Comparison of ENCODE assay signal across 9 cellular contexts in the genomic region with DNA sequence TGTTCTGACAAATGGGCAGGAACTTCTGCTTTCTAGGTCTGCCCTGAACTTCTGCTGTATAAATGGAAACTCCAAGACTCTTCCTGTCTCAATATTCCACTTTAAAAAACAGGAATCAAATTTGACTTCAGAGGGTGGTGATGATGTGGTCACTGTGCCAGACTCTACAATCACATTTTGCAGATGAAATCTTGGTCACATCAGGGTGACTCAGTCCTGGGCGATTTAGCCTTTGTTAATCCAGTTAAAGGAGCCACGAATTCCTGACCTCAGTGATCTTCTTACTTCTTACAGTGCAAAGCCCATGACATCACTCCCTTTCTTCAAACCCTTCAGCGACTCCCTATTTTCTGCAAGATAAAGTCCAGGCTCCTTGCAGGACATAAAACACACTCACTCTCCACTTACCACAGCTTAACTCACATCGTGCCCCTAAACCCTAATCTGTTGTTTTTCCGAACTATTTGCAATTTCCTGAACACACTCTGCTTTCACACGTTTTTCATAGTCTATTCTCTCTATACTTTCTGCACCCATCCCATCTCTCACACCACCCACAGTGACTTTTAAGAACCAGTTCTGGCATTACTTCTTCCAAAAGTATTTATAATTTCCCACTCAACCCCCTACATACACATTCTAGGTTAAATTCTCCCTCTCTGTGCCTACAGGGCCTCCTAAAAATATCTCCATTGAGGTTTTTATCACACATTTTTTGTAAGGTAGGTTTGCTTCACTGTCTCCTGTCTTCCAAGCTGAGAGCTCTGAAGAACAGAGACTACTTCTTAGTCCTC. TPM values are rescaled to one million over a fixed set of nuclear protein-coding genes. Genes with fewer than 3 reads are reported as not detected.
DNase-seq lines count a peak whose midpoint lies in the region; ATAC-seq, FAIRE-seq and TF ChIP-seq lines count a peak whose summit lies in the region.
"Had no signal": no experiment of that assay in that cellular context is flagged by ENCODE, and none has a peak within 500 bp of the region (broad histone marks: within the 10 kb centered on the region; RNA-seq: fewer than 3 reads in every experiment).

No MANE protein-coding gene starts in this region.

- no peak overlapping the region for H3K9ac ChIP-seq in K562 (ENCODE audit: insufficient read depth in 1 of 2, low read depth in 2 of 2, low read length in 2 of 2)
- H3K9ac ChIP-seq in subcutaneous abdominal adipose tissue (ENCODE audit: low read length in 5 of 5) = peak overlapping the region in 1 of 5 donors; percentile 35

- no peak for TF ChIP-seq POLR2A in K562 (conservative IDR thresholded peaks at IDR 0.05)

- POLR2A ChIA-PET in K562 (lab: Yijun Ruan, JAX) = no interaction called here

- H2AFZ ChIP-seq in K562 (ENCODE audit: low read depth, low read length) = no peak overlapping the region

- TF ChIP-seq CTCF in K562 (IDR thresholded peaks at IDR 0.05 in 2 of 3, conservative IDR thresholded peaks at IDR 0.05 in 1 of 3; ENCODE audit: insufficient read depth in 2 of 3, low read depth in 1 of 3, low read length in 3 of 3) = no peak

- H3K4me3 ChIP-seq in K562 = no peak overlapping the region
- peak overlapping the region in 2 of 5 donors; percentile 3 to 22 for H3K4me3 ChIP-seq in subcutaneous abdominal adipose tissue (ENCODE audit: low read depth in 1 of 5, low read length in 5 of 5)

- FAIRE-seq in K562 (lab: Jason Lieb, UNC) = no peak

- H3K4me2 ChIP-seq in K562 (ENCODE audit: insufficient read depth, low read length) = no peak overlapping the region

- no TSS peak for BruUV-seq in K562 (replicated peaks; lab: Mats Ljungman, UMichigan)

- no peak for TF ChIP-seq RAD21 in K562 (CRISPR knock-in tag; conservative IDR thresholded peaks at IDR 0.05 in 1 of 2, IDR thresholded peaks at IDR 0.05 in 1 of 2)

- 1% methylated on average over 6 of the region's 6 CpGs for WGBS in K562 (ENCODE audit: insufficient coverage, low coverage, missing lambda C conversion rate)

- H3K4me1 ChIP-seq in K562 (replicated peaks in 1 of 2; ENCODE audit: control insufficient read depth in 2 of 2, insufficient read depth in 2 of 2, low read length in 2 of 2) (no peaks in the 10 kb centered on the region), subcutaneous abdominal adipose tissue (ENCODE audit: control insufficient read depth in 5 of 5, insufficient read depth in 5 of 5, low read length in 5 of 5) (peaks cover 0 to 79% (median 70%) of the 10 kb centered on the region in 5 donors)

- no peak for TF ChIP-seq EP300 in K562 (IDR thresholded peaks at IDR 0.05; ENCODE audit: low read length)

- no peaks in the 10 kb centered on the region for H4K20me1 ChIP-seq in K562 (replicated peaks; ENCODE audit: control insufficient read depth, insufficient read depth, low read length)

- H3K9me1 ChIP-seq in K562 (ENCODE audit: control insufficient read depth, insufficient read depth, low read length) = no peaks in the 10 kb centered on the region

- H3K27ac ChIP-seq in K562 (ENCODE audit: extremely low read depth, low read depth, low read length) (no peak overlapping the region), subcutaneous abdominal adipose tissue (ENCODE audit: low read depth, low read length) (peak overlapping the region; percentile 61)

- DNase-seq in HT1080 (ENCODE audit: low read depth) (peak; percentile 82), K562 (ENCODE audit: extremely low read depth in 1 of 4, low spot score in 3 of 4) (no peak), iris pigment epithelial cell (ENCODE audit: low read depth) (peak; percentile 87), COLO668 (lab: John Stamatoyannopoulos, UW; ENCODE audit: unreplicated experiment) (no peak)
- DNase-seq in stimulated activated CD4-positive, alpha-beta T cell treated with anti-CD3 and anti-CD28 coated beads, Interleukin-12 subunit alpha, Interleukin-12 subunit beta, amount 100 ng/mL, for 4 hours = no peak
- DNase-seq: NCI-H146 had no signal

- no peaks in the 10 kb centered on the region for H3K27me3 ChIP-seq in K562 (ENCODE audit: control insufficient read depth in 2 of 2, insufficient read depth in 2 of 2, low read length in 2 of 2)
- H3K27me3 ChIP-seq in subcutaneous abdominal adipose tissue (ENCODE audit: control insufficient read depth in 5 of 5, insufficient read depth in 4 of 5, low read length in 5 of 5) = no peaks in the 10 kb centered on the region

- no peak for ATAC-seq in K562
- ATAC-seq in HG02884 (IDR thresholded peaks at IDR 0.05; ENCODE audit: unreplicated experiment) = no peak
- no peak for ATAC-seq in GM18517 (IDR thresholded peaks at IDR 0.05; ENCODE audit: unreplicated experiment)

- in situ Hi-C loops in K562 (cut with MboI) = loop anchor here (10.0 kb wide), 1 partner anchor 177 kb away; no protein-coding TSS in a partner anchor

- H3K36me3 ChIP-seq in K562 (ENCODE audit: control insufficient read depth, insufficient read depth, low read length) (no peaks in the 10 kb centered on the region), subcutaneous abdominal adipose tissue (ENCODE audit: control insufficient read depth in 5 of 5, insufficient read depth in 5 of 5, low read length in 5 of 5) (peaks cover 0 to 3% (median 0%) of the 10 kb centered on the region in 5 donors)

- CTCF ChIA-PET in K562 (lab: Yijun Ruan, JAX; ENCODE audit: low intra/inter-chr PET ratio) = no interaction called here

- H3K79me2 ChIP-seq in K562 (ENCODE audit: control insufficient read depth, insufficient read depth, low read length) = no peaks in the 10 kb centered on the region

- intact Hi-C loops in K562 (cut with micrococcal nuclease) = no loop called here

- H3K9me3 ChIP-seq in K562 (replicated peaks; ENCODE audit: control insufficient read depth, insufficient read depth, low read depth, low read length) (no peaks in the 10 kb centered on the region), subcutaneous abdominal adipose tissue (ENCODE audit: control insufficient read depth in 5 of 5, low read length in 5 of 5) (no peaks in the 10 kb centered on the region)

TF ChIP-seq in K562, 482 proteins besides CTCF, POLR2A, EP300 and RAD21 (continues in another document):
- TF ChIP-seq NR2C2 (CRISPR knock-in tag; IDR thresholded peaks at IDR 0.05) (no peak), NR2C2 (tag; IDR thresholded peaks at IDR 0.05) (no peak)

RNA-seq across cellular contexts. Expression of a gene that starts 11.1 kb away (rescaled TPM):
- 0.21 TPM in 1 of 2 replicates, not detected in the other for total RNA-seq in HT1080 (2014; rRNA removed; shearing (Covaris generic))
- polyA plus RNA-seq in HT1080 (2015; cell fraction: cytosol; rRNA removed) = 0.28 and 0.31 TPM in 2 replicates
- polyA plus RNA-seq in HT1080 (2015; cell fraction: nucleus; rRNA removed) = 0.40 and 0.57 TPM in 2 replicates
- 0.56 and 2.1 TPM in 2 replicates for total RNA-seq in K562 (2011; cell fraction: chromatin; rRNA removed; ENCODE audit: low replicate concordance)
- 0.26 and 0.33 TPM in 2 replicates for total RNA-seq in K562 (2011; cell fraction: nucleolus; rRNA removed)
- 0.61 and 0.81 TPM in 2 replicates for total RNA-seq in K562 (2011; cell fraction: nucleoplasm; rRNA removed)
- total RNA-seq in K562 (2014; rRNA removed) (0.41 and 0.49 TPM in 2 replicates), K562 (2014; rRNA removed; fragmentation: Illumina TruSeq; extraction: Trizol) (1.2 and 1.4 TPM in 2 replicates), K562 (2015; rRNA removed; fragmentation: Illumina TruSeq; extraction: Trizol) (0.76 and 0.79 TPM in 2 replicates), K562 (2021) (1.1 and 1.6 TPM in 2 replicates)
- polyA plus RNA-seq in K562 (2011; rRNA removed) (0.13 and 3.7 TPM in 2 replicates), K562 (2014; fragmentation: Illumina TruSeq; extraction: Trizol) (0.79 and 1.2 TPM in 2 replicates), K562 (2014; fragmentation: Nextera tagmentation; extraction: Ambion mirVana) (under 1 TPM; 0.15 to 0.32 TPM), K562 (2014; rRNA removed) (0.61 and 1.2 TPM in 2 replicates)
- polyA plus RNA-seq in K562 (2011; cell fraction: cytosol; rRNA removed) = 0.03 and 1.7 TPM in 2 replicates
- 0.14 and 6.8 TPM in 2 replicates for polyA plus RNA-seq in K562 (2011; cell fraction: nucleus; rRNA removed)
- 0.61 and 0.98 TPM in 2 replicates for polyA plus RNA-seq in K562 (2012)
- polyA minus RNA-seq in K562 (2011; rRNA and poly(A)+ RNA removed) = 0.32 and 9.7 TPM in 2 replicates
- polyA minus RNA-seq in K562 (2011; cell fraction: cytosol; rRNA and poly(A)+ RNA removed) = 2.7 TPM in 1 of 2 replicates, not detected in the other
- polyA minus RNA-seq in K562 (2011; cell fraction: nucleus; rRNA and poly(A)+ RNA removed) = 0.54 and 13.3 TPM in 2 replicates

RNA-seq across cellular contexts. Expression of a gene that starts 48.5 kb away (rescaled TPM):
- not detected in 2 replicates for total RNA-seq in HT1080 (2014; rRNA removed; shearing (Covaris generic))
- polyA plus RNA-seq in HT1080 (2015; cell fraction: cytosol; rRNA removed) = not detected in 2 replicates
- 0.30 TPM in 1 of 2 replicates, not detected in the other for polyA plus RNA-seq in HT1080 (2015; cell fraction: nucleus; rRNA removed)
- 14.2 and 28.3 TPM in 2 replicates for total RNA-seq in K562 (2011; cell fraction: chromatin; rRNA removed; ENCODE audit: low replicate concordance)
- total RNA-seq in K562 (2011; cell fraction: nucleolus; rRNA removed) = 10.7 and 11.6 TPM in 2 replicates
- 18.3 and 32.6 TPM in 2 replicates for total RNA-seq in K562 (2011; cell fraction: nucleoplasm; rRNA removed)
- total RNA-seq in K562 (2014; rRNA removed) = 4.0 and 6.0 TPM in 2 replicates
- total RNA-seq in K562 (2014; rRNA removed; fragmentation: Illumina TruSeq; extraction: Trizol) = 9.5 and 10.2 TPM in 2 replicates
- total RNA-seq in K562 (2015; rRNA removed; fragmentation: Illumina TruSeq; extraction: Trizol) = 11.6 and 12.0 TPM in 2 replicates
- 6.8 and 7.8 TPM in 2 replicates for total RNA-seq in K562 (2021)
- 4.4 and 7.0 TPM in 2 replicates for polyA plus RNA-seq in K562 (2011; rRNA removed)
- 2.1 and 2.5 TPM in 2 replicates for polyA plus RNA-seq in K562 (2011; cell fraction: cytosol; rRNA removed)
- polyA plus RNA-seq in K562 (2011; cell fraction: nucleus; rRNA removed) = 4.4 and 5.0 TPM in 2 replicates
- 7.9 and 8.7 TPM in 2 replicates for polyA plus RNA-seq in K562 (2012)
- 6.1 TPM in 2 replicates for polyA plus RNA-seq in K562 (2014; fragmentation: Illumina TruSeq; extraction: Trizol)
- polyA plus RNA-seq in K562 (2014; fragmentation: Nextera tagmentation; extraction: Ambion mirVana) = 1 to 10 TPM; 5.9 to 6.0 TPM
- 4.3 and 5.1 TPM in 2 replicates for polyA plus RNA-seq in K562 (2014; rRNA removed)
- 11.3 and 13.9 TPM in 2 replicates for polyA minus RNA-seq in K562 (2011; rRNA and poly(A)+ RNA removed)
- 4.7 and 5.6 TPM in 2 replicates for polyA minus RNA-seq in K562 (2011; cell fraction: cytosol; rRNA and poly(A)+ RNA removed)
- polyA minus RNA-seq in K562 (2011; cell fraction: nucleus; rRNA and poly(A)+ RNA removed) = 19.3 TPM in 2 replicates

Comparison
In these comparisons a context has a peak if more than half of its experiments do, and no peak if none do; other contexts are left out.
1. DNase-seq: peak in HT1080 (single experiment) and iris pigment epithelial cell (single experiment); none in K562 (0 of 4), COLO668 (single experiment) and stimulated activated CD4-positive, alpha-beta T cell treated with anti-CD3 and anti-CD28 coated beads, Interleukin-12 subunit alpha, Interleukin-12 subunit beta, amount 100 ng/mL, for 4 hours (single experiment).